Comparison of ENCODE assay signal across 25 cellular contexts in genomic region chr11:94803491-94803890, GRCh38. TPM values are rescaled to one million over a fixed set of nuclear protein-coding genes. Genes with fewer than 3 reads are reported as not detected.
DNase-seq lines count a peak whose midpoint lies in the region; ATAC-seq and TF ChIP-seq lines count a peak whose summit lies in the region.
"Had no signal": no experiment of that assay in that cellular context is flagged by ENCODE, and none has a peak within 500 bp of the region (broad histone marks: within the 10 kb centered on the region; RNA-seq: fewer than 3 reads in every experiment).

No MANE protein-coding gene starts in this region.

- no peaks in the 10 kb centered on the region for H3K27me3 Mint-ChIP-seq in H9 (ENCODE audit: low read depth)
- H3K27me3 Mint-ChIP-seq: activated B cell treated with CpG ODN at 0.5 μM for 24 hours; activated naive CD8-positive, alpha-beta T cell; stimulated activated naive B cell treated with anti-CD40 and anti-IgM and Interleukin-4, amounts not matched to agents 10 μg/mL and 1 μg/mL and 100 μg/mL, for 72 hours had no signal

- H2BK5ac ChIP-seq in H9 (ENCODE audit: insufficient read length, low read length) = no peak overlapping the region

- H4K91ac ChIP-seq in H9 (ENCODE audit: insufficient read length, low read depth, low read length) = no peak overlapping the region

- DNase-seq in GM23248 (peak; percentile 83), choroid plexus epithelial cell (ENCODE audit: low read depth) (peak; percentile 34), hepatic stellate cell (ENCODE audit: low spot score) (peak; percentile 42), gastrocnemius medialis (no peak), MV-4-11 (lab: John Stamatoyannopoulos, UW) (no peak), H9 (no peak)
- DNase-seq: ACHN; activated B cell treated with CpG ODN at 0.5 μM for 24 hours; Caco-2; DMS79; dorsolateral prefrontal cortex; NCI-H2081 treated with DMSO at 0.1 percent for 48 hours; OCI-M1; stimulated activated CD4-positive, alpha-beta T cell treated with anti-CD3 and anti-CD28 coated beads, Interleukin-4, amount 100 ng/mL, for 24 hours; stimulated activated naive B cell treated with anti-CD40 and anti-IgM and Interleukin-4, amounts not matched to agents 10 μg/mL and 1 μg/mL and 100 μg/mL, for 72 hours; T-helper 9 cell had no signal

- H3K56ac ChIP-seq in H9 (ENCODE audit: insufficient read length, low read depth, low read length) = no peak overlapping the region

- H4K20me1 ChIP-seq in GM23248 (ENCODE audit: insufficient read depth) = no peaks in the 10 kb centered on the region
- H4K20me1 ChIP-seq in H9 (ENCODE audit: control insufficient read depth, insufficient read depth, insufficient read length) = no peaks in the 10 kb centered on the region

- H3K4me1 ChIP-seq in GM23248 (ENCODE audit: insufficient read depth) (peaks cover 70% of the 10 kb centered on the region), gastrocnemius medialis (peaks cover 81 to 86% of the 10 kb centered on the region in 2 donors), H9 (ENCODE audit: insufficient read depth, low read length) (no peaks in the 10 kb centered on the region)
- H3K4me1 ChIP-seq: BLaER1 treated with 17β-estradiol and CSF1 and Interleukin-3, amounts not matched to agents 10 nM and 100 nM had no signal

- TF ChIP-seq CTCF in choroid plexus epithelial cell (conservative IDR thresholded peaks at IDR 0.05; ENCODE audit: low read depth, low read length) = no peak
- no peak for TF ChIP-seq CTCF in gastrocnemius medialis (IDR thresholded peaks at IDR 0.05 in 4 of 5, conservative IDR thresholded peaks at IDR 0.05 in 1 of 5)
- no peak for TF ChIP-seq CTCF in H9 (conservative IDR thresholded peaks at IDR 0.05)

- intact Hi-C loops in gastrocnemius medialis (cut with DNase I; ENCODE audit: low total_unique reads) = loop anchor here (5.0 kb wide), 1 partner anchor 181 kb away; no protein-coding TSS in a partner anchor

- H3K4me3 ChIP-seq in GM23248 = no peak overlapping the region
- no peak overlapping the region for H3K4me3 ChIP-seq in choroid plexus epithelial cell (ENCODE audit: low read depth, low read length)
- H3K4me3 ChIP-seq in gastrocnemius medialis = no peak overlapping the region
- H3K4me3 ChIP-seq: BLaER1 treated with 17β-estradiol and CSF1 and Interleukin-3, amounts not matched to agents 10 nM and 100 nM; dorsolateral prefrontal cortex; GM12878 had no signal

- peaks cover 13 to 34% (median 27%) of the 10 kb centered on the region in 3 experiments for H3K36me3 Mint-ChIP-seq in H9 (ENCODE audit: insufficient read depth in 1 of 3, low read depth in 3 of 3)
- H3K36me3 Mint-ChIP-seq: activated naive CD8-positive, alpha-beta T cell; IgD-negative memory B cell; stimulated activated naive B cell treated with anti-CD40 and anti-IgM and Interleukin-4, amounts not matched to agents 10 μg/mL and 1 μg/mL and 100 μg/mL, for 72 hours had no signal

- peaks cover 94% of the 10 kb centered on the region for H3K79me2 ChIP-seq in GM23248 (ENCODE audit: insufficient read depth)
- no peaks in the 10 kb centered on the region for H3K79me2 ChIP-seq in H9 (ENCODE audit: insufficient read depth, low read length)

- 0 out of 4 replicates have a peak, but pooled peaks cover 0 to 2% of the 10 kb centered on the region in 2 experiments for H3K4me1 Mint-ChIP-seq in H9
- H3K4me1 Mint-ChIP-seq: activated B cell treated with CpG ODN at 0.5 μM for 24 hours; central memory CD8-positive, alpha-beta T cell; IgD-negative memory B cell; stimulated activated naive B cell treated with anti-CD40 and anti-IgM and Interleukin-4, amounts not matched to agents 10 μg/mL and 1 μg/mL and 100 μg/mL, for 72 hours had no signal

- no peak overlapping the region for H3K14ac ChIP-seq in H9 (ENCODE audit: insufficient read depth, low read length)

- H4K8ac ChIP-seq in H9 (replicated peaks; ENCODE audit: insufficient read length, low read depth, low read length) = no peak overlapping the region

- no peak overlapping the region for H4K5ac ChIP-seq in H9 (ENCODE audit: insufficient read length, low read depth, low read length)

- H3T11ph ChIP-seq in H9 (ENCODE audit: low read length) = no peak overlapping the region

- H3K4ac ChIP-seq in H9 (ENCODE audit: low read depth, low read length) = no peak overlapping the region

- H3K27ac Mint-ChIP-seq in H9 = no peak overlapping the region
- H3K27ac Mint-ChIP-seq: activated B cell treated with CpG ODN at 0.5 μM for 24 hours; activated naive CD8-positive, alpha-beta T cell; IgD-negative memory B cell; stimulated activated naive B cell treated with anti-CD40 and anti-IgM and Interleukin-4, amounts not matched to agents 10 μg/mL and 1 μg/mL and 100 μg/mL, for 72 hours had no signal

- H2BK12ac ChIP-seq in H9 (ENCODE audit: insufficient read length, low read depth, low read length) = no peak overlapping the region

- no peak overlapping the region for H3K18ac ChIP-seq in H9 (ENCODE audit: insufficient read length, low read depth, low read length)

- H3K27ac ChIP-seq in GM23248 = peak overlapping the region; percentile 64
- peak overlapping the region in 3 of 4 donors; percentile 68 to 91 (median 73) for H3K27ac ChIP-seq in gastrocnemius medialis
- no peak overlapping the region for H3K27ac ChIP-seq in H9 (ENCODE audit: insufficient read length, low read depth, low read length)
- H3K27ac ChIP-seq: BLaER1 treated with 17β-estradiol and CSF1 and Interleukin-3, amounts not matched to agents 10 nM and 100 nM had no signal

- no peak for TF ChIP-seq POLR2A in gastrocnemius medialis (IDR thresholded peaks at IDR 0.05)

- H3K23ac ChIP-seq in H9 (ENCODE audit: insufficient read length, low read depth, low read length) = no peak overlapping the region

- ATAC-seq in gastrocnemius medialis = no peak
- ATAC-seq in GM18511 (IDR thresholded peaks at IDR 0.05; ENCODE audit: unreplicated experiment) = no peak
- ATAC-seq in GM21526 (IDR thresholded peaks at IDR 0.05; ENCODE audit: low FRiP score, unreplicated experiment) = no peak
- ATAC-seq: GM12878; HCT116; Right ventricle myocardium inferior; stimulated activated naive B cell treated with anti-CD40 and anti-IgM and Interleukin-4, amounts not matched to agents 10 μg/mL and 1 μg/mL and 100 μg/mL, for 72 hours had no signal

- H3K9me3 ChIP-seq in GM23248 (ENCODE audit: low read depth) (no peaks in the 10 kb centered on the region), gastrocnemius medialis (no peaks in the 10 kb centered on the region), H9 (ENCODE audit: control insufficient read depth, low read depth, low read length) (no peaks in the 10 kb centered on the region)
- H3K9me3 ChIP-seq: Caco-2 had no signal

- H3K4me3 Mint-ChIP-seq in H9 = no peak overlapping the region
- H3K4me3 Mint-ChIP-seq: activated B cell treated with CpG ODN at 0.5 μM for 24 hours; activated naive CD8-positive, alpha-beta T cell; central memory CD8-positive, alpha-beta T cell; IgD-negative memory B cell; stimulated activated naive B cell treated with anti-CD40 and anti-IgM and Interleukin-4, amounts not matched to agents 10 μg/mL and 1 μg/mL and 100 μg/mL, for 72 hours had no signal

- H2AFZ ChIP-seq in GM23248 (no peak overlapping the region), H9 (ENCODE audit: low read length) (no peak overlapping the region)

- no peak overlapping the region for H2BK20ac ChIP-seq in H9 (ENCODE audit: low read depth, low read length, poor library complexity, severe bottlenecking)

- no peaks in the 10 kb centered on the region for H3K23me2 ChIP-seq in H9 (ENCODE audit: insufficient read length, low read depth, low read length, poor library complexity, severe bottlenecking)

- no peaks in the 10 kb centered on the region for H3K9me3 Mint-ChIP-seq in H9
- H3K9me3 Mint-ChIP-seq: activated B cell treated with CpG ODN at 0.5 μM for 24 hours; central memory CD8-positive, alpha-beta T cell; stimulated activated naive B cell treated with anti-CD40 and anti-IgM and Interleukin-4, amounts not matched to agents 10 μg/mL and 1 μg/mL and 100 μg/mL, for 72 hours had no signal

- H2AK5ac ChIP-seq in H9 (ENCODE audit: insufficient read length, low read length) = no peak overlapping the region

- H3K36me3 ChIP-seq in GM23248 (ENCODE audit: low read depth) (peaks cover 35% of the 10 kb centered on the region), gastrocnemius medialis (peaks cover 0 to 9% of the 10 kb centered on the region in 2 donors)

- H3K9me2 ChIP-seq in GM23248 (ENCODE audit: insufficient read depth) = no peaks in the 10 kb centered on the region

- in situ Hi-C loops in GM23248 (cut with MboI) = no loop called here
- in situ Hi-C loops in gastrocnemius medialis (cut with MboI; ENCODE audit: low sequenced_read_pairs in 4 of 4) = loop anchor here in 1 of 4 donors (25.0 kb wide), 1 partner anchor 109 kb away; no protein-coding TSS in a partner anchor

- peak overlapping the region; percentile 13; the same call in 1 of the 2 replicates for H3K9ac ChIP-seq in GM23248
- H3K9ac ChIP-seq in H9 (ENCODE audit: extremely low read depth, insufficient read length, low read length) = no peak overlapping the region
- H3K9ac ChIP-seq: BLaER1 treated with 17β-estradiol and CSF1 and Interleukin-3, amounts not matched to agents 10 nM and 100 nM had no signal

- peaks cover 3% of the 10 kb centered on the region for H3K79me1 ChIP-seq in H9 (ENCODE audit: insufficient read depth, low read depth, low read length, poor library complexity, severe bottlenecking)

- H2BK120ac ChIP-seq in H9 (ENCODE audit: low read depth, low read length, poor library complexity, severe bottlenecking) = no peak overlapping the region

- H3K4me2 ChIP-seq in GM23248 (ENCODE audit: unreplicated experiment) = peak overlapping the region; percentile 46
- no peak overlapping the region for H3K4me2 ChIP-seq in H9 (ENCODE audit: insufficient read depth, insufficient read length, low read length)
- H3K4me2 ChIP-seq: BLaER1 treated with 17β-estradiol and CSF1 and Interleukin-3, amounts not matched to agents 10 nM and 100 nM had no signal

- H3K27me3 ChIP-seq in GM23248 (replicated peaks; ENCODE audit: insufficient read depth) (no peaks in the 10 kb centered on the region), gastrocnemius medialis (no peaks in the 10 kb centered on the region), H9 (ENCODE audit: insufficient read depth, low read length) (no peaks in the 10 kb centered on the region)
- H3K27me3 ChIP-seq: BLaER1 treated with 17β-estradiol and CSF1 and Interleukin-3, amounts not matched to agents 10 nM and 100 nM; dorsolateral prefrontal cortex had no signal

- H3F3A ChIP-seq in GM23248 (ENCODE audit: insufficient read depth) = peaks cover 56% of the 10 kb centered on the region

- H2BK15ac ChIP-seq in H9 (ENCODE audit: low read depth, low read length) = no peak overlapping the region

RNA-seq across cellular contexts. Expression of gene AMOTL1, which starts 35.3 kb away (rescaled TPM):
- total RNA-seq in GM23248 (2014; rRNA removed; shearing (Covaris generic)) = 50.8 and 55.9 TPM in 2 replicates
- polyA plus RNA-seq in GM23248 (2016; fragmentation: Nextera tagmentation; extraction: Ambion mirVana) = 21.8 and 22.3 TPM in 2 replicates
- total RNA-seq in gastrocnemius medialis (100 to 1,000 TPM; 150 to 393 (median 244) TPM), H9 (2021) (18.5 and 20.2 TPM in 2 replicates)
- polyA plus RNA-seq: IgD-negative memory B cell had no signal

Comparison
In these comparisons a context has a peak if more than half of its experiments do, and no peak if none do; other contexts are left out.
1. DNase-seq: peak in GM23248 (single experiment), choroid plexus epithelial cell (single experiment) and hepatic stellate cell (single experiment); none in gastrocnemius medialis (0 of 2), MV-4-11 (single experiment) and H9 (single experiment).